In genomic region chr4:1842993-1843448, GRCh38 we compare ENCODE assay signal across 17 cellular contexts. TPM values are rescaled to one million over a fixed set of nuclear protein-coding genes. Genes with fewer than 3 reads are reported as not detected.
DNase-seq lines count a peak whose midpoint lies in the region; ATAC-seq and TF ChIP-seq lines count a peak whose summit lies in the region.
"Had no signal": no experiment of that assay in that cellular context is flagged by ENCODE, and none has a peak within 500 bp of the region (broad histone marks: within the 10 kb centered on the region; RNA-seq: fewer than 3 reads in every experiment).

No MANE protein-coding gene starts in this region.

- dilution Hi-C loops in IMR-90 (cut with HindIII; ENCODE audit: low sequenced_read_pairs, unreplicated experiment) = no loop called here

- intact Hi-C loops in IMR-90 (cut with micrococcal nuclease) = loop anchor here (2.0 kb wide), 1 partner anchor 56 kb away; no protein-coding TSS in a partner anchor

- H2BK5ac ChIP-seq in IMR-90 (ENCODE audit: low read depth, low read length, poor library complexity, severe bottlenecking) = peak overlapping the region; percentile 31

- DNase-seq in ACHN (peak; percentile 36), IMR-90 (peak; percentile 94), chondrocyte (ENCODE audit: low spot score) (no peak), left kidney (ENCODE audit: low read depth, low spot score) (peak; percentile 21), GM19238 (ENCODE audit: insufficient read length, low spot score) (no peak)
- no peak for DNase-seq in activated naive CD8-positive, alpha-beta T cell treated with anti-CD3 and anti-CD28 coated beads for 36 hours
- DNase-seq: BE2C; immature natural killer cell; natural killer cell; NCI-H187; NK-92 treated with Interleukin-12 subunit alpha and Interleukin-12 subunit beta, amount 100 ng/mL, for 24 hours; stimulated activated naive CD8-positive, alpha-beta T cell treated with anti-CD3 and anti-CD28 coated beads, Interleukin-15, amount 100 ng/mL, for 72 hours; T-cell had no signal

- peaks cover 18 to 69% of the 10 kb centered on the region in 2 experiments for H3K79me1 ChIP-seq in IMR-90 (ENCODE audit: low read depth in 1 of 2, low read length in 2 of 2)

- H3K9ac ChIP-seq in IMR-90 (ENCODE audit: low read depth, low read length) = no peak overlapping the region

- 0 out of 2 replicates have a peak overlapping the region, but pooled peaks have one; percentile 9 for H4K91ac ChIP-seq in IMR-90 (ENCODE audit: insufficient read depth, low read depth, low read length)

- TF ChIP-seq RAD21 in IMR-90 (IDR thresholded peaks at IDR 0.05; ENCODE audit: low read length) = peak; percentile 21; the same call in 1 of the 2 replicates

- no peaks in the 10 kb centered on the region for H3K27me3 ChIP-seq in IMR-90 (ENCODE audit: control insufficient read depth, insufficient read depth, low read length)
- H3K27me3 ChIP-seq: BE2C had no signal

- H2BK15ac ChIP-seq in IMR-90 (ENCODE audit: low read depth, low read length) = no peak overlapping the region

- ATAC-seq in IMR-90 (ENCODE audit: low read depth) (peak; percentile 96), HG02610 (IDR thresholded peaks at IDR 0.05; ENCODE audit: unreplicated experiment) (no peak), HG03571 (IDR thresholded peaks at IDR 0.05; ENCODE audit: unreplicated experiment) (no peak)
- ATAC-seq: natural killer cell; stimulated activated naive CD8-positive, alpha-beta T cell treated with anti-CD3 and anti-CD28 coated beads, Interleukin-15, amount 100 ng/mL, for 72 hours; T-cell had no signal

- H3K56ac ChIP-seq in IMR-90 (ENCODE audit: extremely low read depth, insufficient read depth, low read length) = no peak overlapping the region

- WGBS in IMR-90 (ENCODE audit: extremely low coverage in 2 of 2, insufficient read length in 1 of 2), 2 experiments = 76% methylated on average over 7 of the region's 17 CpGs; no CpG with 5 or more reads in 1 of the 2 experiments

- H3K14ac ChIP-seq in IMR-90 (replicated peaks; ENCODE audit: low read depth, low read length) = no peak overlapping the region

- CTCF ChIA-PET in IMR-90 (lab: Yijun Ruan, JAX) = interaction anchor here (1.5 kb wide), 1 partner anchor 68 kb away, joined by 6 read pairs; no protein-coding TSS in a partner anchor

- H3K9me3 ChIP-seq in IMR-90 (ENCODE audit: control insufficient read depth, insufficient read depth, low read length) = no peaks in the 10 kb centered on the region
- H3K9me3 ChIP-seq: BE2C had no signal

- H3K36me3 Mint-ChIP-seq in chondrocyte (ENCODE audit: low read depth) = peaks cover 10% of the 10 kb centered on the region
- H3K36me3 Mint-ChIP-seq in activated naive CD8-positive, alpha-beta T cell treated with anti-CD3 and anti-CD28 coated beads for 36 hours = peaks cover 21% of the 10 kb centered on the region

- no peak overlapping the region for H3K23ac ChIP-seq in IMR-90 (ENCODE audit: low read depth, low read length)

- H3K18ac ChIP-seq in IMR-90 (ENCODE audit: low read depth, low read length) = no peak overlapping the region

- H4K8ac ChIP-seq in IMR-90 (ENCODE audit: low read depth in 2 of 2, low read length in 2 of 2) = peak overlapping the region in 1 of 2 experiments; percentile 58; a peak in 1 of 4 replicates

- TF ChIP-seq CTCF in IMR-90 (conservative IDR thresholded peaks at IDR 0.05; ENCODE audit: low read depth, low read length) = no peak
- TF ChIP-seq CTCF in chondrocyte (IDR thresholded peaks at IDR 0.05) = no peak

- H4K5ac ChIP-seq in IMR-90 (ENCODE audit: low read depth, low read length) = no peak overlapping the region

- H2AK9ac ChIP-seq in IMR-90 (replicated peaks; ENCODE audit: low read depth, low read length, poor library complexity) = peak overlapping the region; percentile 84

- no peak overlapping the region for H3K4me3 ChIP-seq in IMR-90 (ENCODE audit: insufficient read depth, low read depth, low read length)

- peaks cover 39% of the 10 kb centered on the region for H3K36me3 ChIP-seq in IMR-90 (ENCODE audit: control insufficient read depth, insufficient read depth, low read length)

- H3K27ac Mint-ChIP-seq in chondrocyte (ENCODE audit: unreplicated experiment) = peak overlapping the region; percentile 90
- no peak overlapping the region for H3K27ac Mint-ChIP-seq in activated naive CD8-positive, alpha-beta T cell treated with anti-CD3 and anti-CD28 coated beads for 36 hours
- H3K27ac Mint-ChIP-seq: activated naive CD4-positive, alpha-beta T cell treated with anti-CD3 and anti-CD28 coated beads, Interleukin-2, amount 50 U/mL, for 24 hours; stimulated activated naive CD8-positive, alpha-beta T cell treated with anti-CD3 and anti-CD28 coated beads, Interleukin-15, amount 100 ng/mL, for 72 hours; T-cell had no signal

- H3K27me3 Mint-ChIP-seq in chondrocyte (ENCODE audit: low read depth) = no peaks in the 10 kb centered on the region
- H3K27me3 Mint-ChIP-seq in activated naive CD8-positive, alpha-beta T cell treated with anti-CD3 and anti-CD28 coated beads for 36 hours = no peaks in the 10 kb centered on the region
- H3K27me3 Mint-ChIP-seq: activated naive CD4-positive, alpha-beta T cell treated with anti-CD3 and anti-CD28 coated beads, Interleukin-2, amount 50 U/mL, for 24 hours; stimulated activated naive CD8-positive, alpha-beta T cell treated with anti-CD3 and anti-CD28 coated beads, Interleukin-15, amount 100 ng/mL, for 72 hours; T-cell had no signal

- H2AFZ ChIP-seq in IMR-90 (replicated peaks; ENCODE audit: low read length, poor library complexity) = peak overlapping the region; percentile 81

- POLR2A ChIA-PET in IMR-90 (lab: Charles Lee; ENCODE audit: unreplicated experiment) = no interaction called here

- H4K20me1 ChIP-seq in IMR-90 (ENCODE audit: insufficient read depth, low read length) = peaks cover 30% of the 10 kb centered on the region

- H3K4me3 Mint-ChIP-seq in chondrocyte (ENCODE audit: unreplicated experiment) = no peak overlapping the region
- H3K4me3 Mint-ChIP-seq in activated naive CD8-positive, alpha-beta T cell treated with anti-CD3 and anti-CD28 coated beads for 36 hours = no peak overlapping the region
- H3K4me3 Mint-ChIP-seq: activated naive CD4-positive, alpha-beta T cell treated with anti-CD3 and anti-CD28 coated beads, Interleukin-2, amount 50 U/mL, for 24 hours; endodermal cell; immature natural killer cell; natural killer cell; stimulated activated naive CD8-positive, alpha-beta T cell treated with anti-CD3 and anti-CD28 coated beads, Interleukin-15, amount 100 ng/mL, for 72 hours; T-cell had no signal

- in situ Hi-C loops in ACHN (cut with HindIII; ENCODE audit: low pct_ligation_motif_present, low pct_unique_long_range_greater_than_20kb, low sequenced_read_pairs) = no loop called here
- in situ Hi-C loops in IMR-90 (cut with MboI; ENCODE audit: low sequenced_read_pairs) = no loop called here

- peak overlapping the region; percentile 49; the same call in 1 of the 2 replicates for H3K4ac ChIP-seq in IMR-90 (ENCODE audit: low read depth, low read length)

- peaks cover 21% of the 10 kb centered on the region for H3K4me1 ChIP-seq in IMR-90 (ENCODE audit: control insufficient read depth, insufficient read depth, low read length)
- H3K4me1 ChIP-seq: BE2C had no signal

- H3K9me1 ChIP-seq in IMR-90 (ENCODE audit: insufficient read depth, low read length) = peaks cover 18% of the 10 kb centered on the region

- H3K27ac ChIP-seq in IMR-90 (ENCODE audit: insufficient read depth, low read length) = peak overlapping the region; percentile 59

- H3K4me1 Mint-ChIP-seq in chondrocyte (ENCODE audit: low read depth) = peaks cover 30% of the 10 kb centered on the region
- H3K4me1 Mint-ChIP-seq in activated naive CD8-positive, alpha-beta T cell treated with anti-CD3 and anti-CD28 coated beads for 36 hours = peaks cover 5% of the 10 kb centered on the region
- H3K4me1 Mint-ChIP-seq: endodermal cell had no signal

- H2BK20ac ChIP-seq in IMR-90 (ENCODE audit: low read depth, low read length) = 0 out of 2 replicates have a peak overlapping the region, but pooled peaks have one; percentile 10

- no peak for TF ChIP-seq POLR2A in IMR-90 (IDR thresholded peaks at IDR 0.05; ENCODE audit: low read depth, low read length)

- peak overlapping the region; percentile 24 for H2BK120ac ChIP-seq in IMR-90 (ENCODE audit: low read depth, low read length)

- peak overlapping the region; percentile 18 for H3K4me2 ChIP-seq in IMR-90 (ENCODE audit: low read depth, low read length)

- no TSS peak for BruUV-seq in IMR-90 (replicated peaks; lab: Mats Ljungman, UMichigan)

- no peaks in the 10 kb centered on the region for H3K9me3 Mint-ChIP-seq in chondrocyte (ENCODE audit: low read depth)
- H3K9me3 Mint-ChIP-seq in activated naive CD8-positive, alpha-beta T cell treated with anti-CD3 and anti-CD28 coated beads for 36 hours = no peaks in the 10 kb centered on the region
- H3K9me3 Mint-ChIP-seq: activated naive CD4-positive, alpha-beta T cell treated with anti-CD3 and anti-CD28 coated beads, Interleukin-2, amount 50 U/mL, for 24 hours; endodermal cell; immature natural killer cell; natural killer cell; stimulated activated naive CD8-positive, alpha-beta T cell treated with anti-CD3 and anti-CD28 coated beads, Interleukin-15, amount 100 ng/mL, for 72 hours; T-cell had no signal

- peak overlapping the region; percentile 1; the same call in 1 of the 2 replicates for H2AK5ac ChIP-seq in IMR-90 (ENCODE audit: low read depth, low read length)

TF ChIP-seq in IMR-90, 13 proteins besides CTCF, POLR2A, EP300 and RAD21 (continues in another document):
- peak; percentile 42 for TF ChIP-seq CEBPB (IDR thresholded peaks at IDR 0.05; ENCODE audit: low read depth, low read length)
- peak; percentile 75 for TF ChIP-seq BHLHE40 (IDR thresholded peaks at IDR 0.05; ENCODE audit: low read depth, low read length)

RNA-seq across cellular contexts. Expression of gene LETM1, which starts 12.9 kb away (rescaled TPM):
- total RNA-seq in IMR-90 (2012; rRNA removed) (49.3 and 68.0 TPM in 2 replicates), chondrocyte (39.6 to 45.2 TPM (median 41.3 TPM) in 3 replicates)
- 25.0 and 28.2 TPM in 2 replicates for polyA plus RNA-seq in IMR-90 (2012; rRNA removed)
- polyA plus RNA-seq in IMR-90 (2012; cell fraction: cytosol; rRNA removed) = 14.8 and 16.4 TPM in 2 replicates
- 60.7 and 127 TPM in 2 replicates for polyA plus RNA-seq in IMR-90 (2012; cell fraction: nucleus; rRNA removed; ENCODE audit: low replicate concordance)
- 10 to 100 TPM; 76.6 to 77.3 TPM for total RNA-seq in activated naive CD8-positive, alpha-beta T cell treated with anti-CD3 and anti-CD28 coated beads for 36 hours

RNA-seq across cellular contexts. Expression of gene NSD2, which starts 28.2 kb away (rescaled TPM):
- total RNA-seq in IMR-90 (2012; rRNA removed) (62.2 and 68.1 TPM in 2 replicates), chondrocyte (46.9 to 56.5 TPM (median 53.5 TPM) in 3 replicates)
- 29.4 and 35.9 TPM in 2 replicates for polyA plus RNA-seq in IMR-90 (2012; rRNA removed)
- polyA plus RNA-seq in IMR-90 (2012; cell fraction: cytosol; rRNA removed) = 16.7 and 21.3 TPM in 2 replicates
- polyA plus RNA-seq in IMR-90 (2012; cell fraction: nucleus; rRNA removed; ENCODE audit: low replicate concordance) = 73.1 and 75.4 TPM in 2 replicates
- total RNA-seq in activated naive CD8-positive, alpha-beta T cell treated with anti-CD3 and anti-CD28 coated beads for 36 hours = 100 to 1,000 TPM; 181 to 184 TPM

RNA-seq across cellular contexts. Expression of gene FGFR3, which starts 49.9 kb away (rescaled TPM):
- 0.18 and 0.28 TPM in 2 replicates for total RNA-seq in IMR-90 (2012; rRNA removed)
- polyA plus RNA-seq in IMR-90 (2012; rRNA removed) = 0.67 and 0.93 TPM in 2 replicates
- polyA plus RNA-seq in IMR-90 (2012; cell fraction: cytosol; rRNA removed) = 0.34 and 0.74 TPM in 2 replicates
- polyA plus RNA-seq in IMR-90 (2012; cell fraction: nucleus; rRNA removed; ENCODE audit: low replicate concordance) = 0.93 and 4.6 TPM in 2 replicates
- 1.3 to 4.3 TPM (median 3.4 TPM) in 3 replicates for total RNA-seq in chondrocyte
- total RNA-seq in activated naive CD8-positive, alpha-beta T cell treated with anti-CD3 and anti-CD28 coated beads for 36 hours = not detected
- total RNA-seq: natural killer cell had no signal
- polyA plus RNA-seq: immature natural killer cell had no signal

Comparison
In these comparisons a context has a peak if more than half of its experiments do, and no peak if none do; other contexts are left out.
1. DNase-seq: peak in ACHN (single experiment), IMR-90 (single experiment) and left kidney (single experiment); none in chondrocyte (single experiment), GM19238 (single experiment) and activated naive CD8-positive, alpha-beta T cell treated with anti-CD3 and anti-CD28 coated beads for 36 hours (single experiment).